In the genomic region with DNA sequence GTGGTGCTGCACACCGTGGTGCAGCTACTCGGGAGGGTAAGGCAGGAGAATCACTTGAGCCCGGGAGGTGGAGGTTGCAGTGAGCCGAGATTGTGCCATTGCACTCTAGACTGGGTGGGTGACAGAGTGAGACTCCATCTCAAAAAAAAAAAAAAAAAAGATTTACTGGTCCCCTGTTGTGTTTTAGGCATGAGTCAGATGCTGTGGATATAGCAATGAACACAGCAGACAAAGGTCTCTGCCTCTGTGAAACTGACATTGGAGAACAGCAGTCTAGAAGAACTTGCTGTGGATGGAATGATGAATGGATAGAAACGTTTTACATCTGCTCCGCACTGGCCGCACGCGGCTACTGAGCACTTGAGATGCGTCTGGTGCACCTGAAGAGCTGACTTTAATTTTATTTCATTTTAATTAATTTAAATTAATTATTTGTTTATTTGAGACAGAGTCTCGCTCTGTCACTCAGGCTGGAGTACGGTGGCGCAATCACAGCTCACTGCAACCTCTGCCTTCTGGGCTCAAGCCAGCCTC, we compare ENCODE assay signal across 14 cellular contexts. TPM values are rescaled to one million over a fixed set of nuclear protein-coding genes. Genes with fewer than 3 reads are reported as not detected.
DNase-seq lines count a peak whose midpoint lies in the region; ATAC-seq and TF ChIP-seq lines count a peak whose summit lies in the region.
"Had no signal": no experiment of that assay in that cellular context is flagged by ENCODE, and none has a peak within 500 bp of the region (broad histone marks: within the 10 kb centered on the region; RNA-seq: fewer than 3 reads in every experiment).

No MANE protein-coding gene starts in this region.

- TF ChIP-seq CTCF in foreskin fibroblast (IDR thresholded peaks at IDR 0.05; ENCODE audit: low read depth, low read length) (no peak), smooth muscle cell (IDR thresholded peaks at IDR 0.05; ENCODE audit: borderline replicate concordance, insufficient read depth, poor library complexity, severe bottlenecking) (no peak), Peyer's patch (IDR thresholded peaks at IDR 0.05) (no peak)

- H3K9me3 ChIP-seq in SJSA1 (replicated peaks) (no peaks in the 10 kb centered on the region), smooth muscle cell (replicated peaks; ENCODE audit: low read depth) (no peaks in the 10 kb centered on the region), Peyer's patch (no peaks in the 10 kb centered on the region)
- H3K9me3 ChIP-seq in effector memory CD4-positive, alpha-beta T cell (ENCODE audit: control insufficient read depth, low read length) = no peaks in the 10 kb centered on the region

- no peaks in the 10 kb centered on the region for H3K27me3 ChIP-seq in SJSA1 (replicated peaks)
- H3K27me3 ChIP-seq in smooth muscle cell (ENCODE audit: low read depth) = no peaks in the 10 kb centered on the region
- H3K27me3 ChIP-seq in Peyer's patch = no peaks in the 10 kb centered on the region
- H3K27me3 ChIP-seq in effector memory CD4-positive, alpha-beta T cell (replicated peaks; ENCODE audit: control insufficient read depth, insufficient read depth, low read length, poor library complexity, severe bottlenecking) = no peaks in the 10 kb centered on the region

- H3K27ac ChIP-seq in SJSA1 (peak overlapping the region; percentile 93; the same call in 1 of the 2 replicates), smooth muscle cell (ENCODE audit: low read depth) (peak overlapping the region; percentile 73), Peyer's patch (no peak overlapping the region)
- H3K27ac ChIP-seq in effector memory CD4-positive, alpha-beta T cell (ENCODE audit: insufficient read depth, low read length, poor library complexity, severe bottlenecking) = no peak overlapping the region
- H3K27ac ChIP-seq: KMS-11 had no signal

- H3K4me3 ChIP-seq in SJSA1 (no peak overlapping the region), foreskin fibroblast (ENCODE audit: low read depth in 1 of 2, low read length in 2 of 2) (no peak overlapping the region), smooth muscle cell (no peak overlapping the region), Peyer's patch (no peak overlapping the region)
- no peak overlapping the region for H3K4me3 ChIP-seq in effector memory CD4-positive, alpha-beta T cell (ENCODE audit: insufficient read depth, low read depth, low read length, poor library complexity, severe bottlenecking)

- ATAC-seq in HG02623 (IDR thresholded peaks at IDR 0.05; ENCODE audit: unreplicated experiment) = no peak
- ATAC-seq: stimulated activated memory B cell treated with anti-CD40 and anti-IgM and Interleukin-4, amounts not matched to agents 10 μg/mL and 1 μg/mL and 100 μg/mL, for 72 hours had no signal

- H3K79me2 ChIP-seq in smooth muscle cell (ENCODE audit: low read depth) = no peaks in the 10 kb centered on the region

- 81% methylated on average over 13 of the region's 13 CpGs for WGBS in smooth muscle cell (ENCODE audit: low lambda C conversion rate)

- DNase-seq in EH (ENCODE audit: low read depth) = peak; percentile 69
- DNase-seq in SJSA1 (ENCODE audit: low read depth in 1 of 2, low spot score in 2 of 2) = peak in 1 of 2 experiments; percentile 21
- peak; percentile 56 to 63 for DNase-seq in foreskin fibroblast
- no peak for DNase-seq in smooth muscle cell (lab: John Stamatoyannopoulos, UW; ENCODE audit: unreplicated experiment)
- no peak for DNase-seq in Peyer's patch
- no peak for DNase-seq in effector memory CD4-positive, alpha-beta T cell
- no peak for DNase-seq in activated CD4-positive, CD25-positive, alpha-beta regulatory T cell (lab: John Stamatoyannopoulos, UW)
- DNase-seq: CD4-positive, alpha-beta memory T cell; effector CD8-positive, alpha-beta T cell; NCI-H187 treated with DMSO at 0.1 percent for 48 hours; NCI-H748 treated with DMSO at 0.1 percent for 48 hours had no signal

- no peak overlapping the region for H3K9ac ChIP-seq in smooth muscle cell (ENCODE audit: low read depth)
- H3K9ac ChIP-seq: KMS-11 had no signal

- no peak overlapping the region for H3K4me2 ChIP-seq in smooth muscle cell
- H3K4me2 ChIP-seq: KMS-11 had no signal

- no peak overlapping the region for H2AFZ ChIP-seq in smooth muscle cell (ENCODE audit: low read depth)

- peaks cover 17% of the 10 kb centered on the region for H3F3A ChIP-seq in smooth muscle cell (ENCODE audit: low read depth)

- TF ChIP-seq POLR2A in Peyer's patch (IDR thresholded peaks at IDR 0.05) = no peak

- H3K36me3 ChIP-seq in SJSA1 (no peaks in the 10 kb centered on the region; the same call in 1 of the 2 replicates), smooth muscle cell (ENCODE audit: low read depth) (no peaks in the 10 kb centered on the region), Peyer's patch (no peaks in the 10 kb centered on the region)
- H3K36me3 ChIP-seq in effector memory CD4-positive, alpha-beta T cell (ENCODE audit: control insufficient read depth, insufficient read depth, low read length) = no peaks in the 10 kb centered on the region

- no peaks in the 10 kb centered on the region for H4K20me1 ChIP-seq in smooth muscle cell (ENCODE audit: low read depth)

- peaks cover 62% of the 10 kb centered on the region for H3K4me1 ChIP-seq in SJSA1 (replicated peaks)
- H3K4me1 ChIP-seq in smooth muscle cell (ENCODE audit: low read depth) = peaks cover 19% of the 10 kb centered on the region
- peaks cover 0 to 59% (median 5%) of the 10 kb centered on the region in 4 donors for H3K4me1 ChIP-seq in Peyer's patch
- no peaks in the 10 kb centered on the region for H3K4me1 ChIP-seq in effector memory CD4-positive, alpha-beta T cell (ENCODE audit: control insufficient read depth, insufficient read depth, low read length, poor library complexity, severe bottlenecking)

RNA-seq across cellular contexts. Expression of gene EPHA2, which starts 24.5 kb away (rescaled TPM):
- 44.0 and 51.0 TPM in 2 replicates for total RNA-seq in SJSA1 (2014; rRNA removed; shearing (Covaris generic))
- total RNA-seq in smooth muscle cell = 34.8 and 41.1 TPM in 2 replicates
- 27.3 and 48.4 TPM in 2 replicates for polyA plus RNA-seq in smooth muscle cell
- total RNA-seq in Peyer's patch = 10 to 100 TPM; 23.5 to 42.6 (median 35.5) TPM
- total RNA-seq: CD4-positive, alpha-beta memory T cell had no signal
- polyA plus RNA-seq: CD4-positive, alpha-beta memory T cell had no signal

RNA-seq across cellular contexts. Expression of gene ARHGEF19, which starts 32.1 kb away (rescaled TPM):
- 3.8 and 10.7 TPM in 2 replicates for total RNA-seq in SJSA1 (2014; rRNA removed; shearing (Covaris generic))
- total RNA-seq in smooth muscle cell (24.9 and 32.1 TPM in 2 replicates), Peyer's patch (10 to 100 TPM in 1 of 4 donors, 1 to 10 TPM in 3; 6.0 to 16.5 (median 7.3) TPM)
- 45.9 and 52.1 TPM in 2 replicates for polyA plus RNA-seq in smooth muscle cell

RNA-seq across cellular contexts. Expression of gene CPLANE2, which starts 56.6 kb away (rescaled TPM):
- total RNA-seq in SJSA1 (2014; rRNA removed; shearing (Covaris generic)) = 2.2 and 14.8 TPM in 2 replicates
- total RNA-seq in smooth muscle cell = 1.9 and 2.2 TPM in 2 replicates
- 2.5 and 3.3 TPM in 2 replicates for polyA plus RNA-seq in smooth muscle cell
- 1 to 10 TPM in 3 of 4 donors, not detected in 1; 1.2 to 6.6 (median 3.4) TPM for total RNA-seq in Peyer's patch

Comparison
In these comparisons a context has a peak if more than half of its experiments do, and no peak if none do; other contexts are left out.
1. DNase-seq: peak in EH (single experiment) and foreskin fibroblast (2 of 2); none in smooth muscle cell (single experiment), Peyer's patch (0 of 3), effector memory CD4-positive, alpha-beta T cell (0 of 3) and activated CD4-positive, CD25-positive, alpha-beta regulatory T cell (0 of 4).
2. H3K27ac ChIP-seq: peak in SJSA1 (single experiment) and smooth muscle cell (single experiment); none in Peyer's patch (0 of 4) and effector memory CD4-positive, alpha-beta T cell (single experiment).